ENCODE assay signal across 12 cellular contexts in genomic region chr15:77029166-77030041, GRCh38. TPM values are rescaled to one million over a fixed set of nuclear protein-coding genes. Genes with fewer than 3 reads are reported as not detected.
DNase-seq lines count a peak whose midpoint lies in the region; ATAC-seq, FAIRE-seq and TF ChIP-seq lines count a peak whose summit lies in the region.
"Had no signal": no experiment of that assay in that cellular context is flagged by ENCODE, and none has a peak within 500 bp of the region (broad histone marks: within the 10 kb centered on the region; RNA-seq: fewer than 3 reads in every experiment).

No MANE protein-coding gene starts in this region.

- peaks cover 0 to 19% of the 10 kb centered on the region in 2 experiments; a peak in 2 of 5 replicates for H3K27me3 ChIP-seq in K562 (ENCODE audit: control insufficient read depth in 2 of 2, insufficient read depth in 2 of 2, low read length in 2 of 2)
- H3K27me3 ChIP-seq: gastrocnemius medialis, vagina had no signal

- H3K27ac Mint-ChIP-seq in naive thymus-derived CD8-positive, alpha-beta T cell = peak overlapping the region in 6 of 10 donors; percentile 22 to 85 (median 54)

- peak; percentile 0 to 11 for DNase-seq in stimulated activated CD4-positive, alpha-beta T cell treated with anti-CD3 and anti-CD28 coated beads, Interleukin-2, amount 100 ng/mL, for 24 hours
- no peak for DNase-seq in stimulated activated CD4-positive, alpha-beta T cell treated with anti-CD3 and anti-CD28 coated beads, Interleukin-4, amount 100 ng/mL, for 24 hours
- DNase-seq in K562 (ENCODE audit: extremely low read depth in 1 of 4, low spot score in 3 of 4) = peak in 3 of 4 experiments; percentile 22 to 53 (median 44)
- DNase-seq in naive thymus-derived CD8-positive, alpha-beta T cell = peak in 1 of 10 donors; percentile 37
- no peak for DNase-seq in OCI-M1 (lab: John Stamatoyannopoulos, UW)
- DNase-seq: Kasumi-1 had no signal

- H3K4me3 ChIP-seq in K562 = no peak overlapping the region

- H3K27me3 Mint-ChIP-seq in naive thymus-derived CD8-positive, alpha-beta T cell = no peaks in the 10 kb centered on the region
- H3K27me3 Mint-ChIP-seq: CD4-positive, CD25-positive, alpha-beta regulatory T cell had no signal

- 22% methylated on average over 19 of the region's 21 CpGs for WGBS in K562 (ENCODE audit: insufficient coverage, low coverage, missing lambda C conversion rate)

- POLR2A ChIA-PET in K562 (lab: Yijun Ruan, JAX) = interaction anchor here (0.6 to 0.9 kb wide), 3 partner anchors 50 to 513 kb away, joined by 3 read pairs; no protein-coding TSS in a partner anchor
- POLR2A ChIA-PET in naive thymus-derived CD8-positive, alpha-beta T cell (lab: Charles Lee) = interaction anchor here (1.7 kb wide), 1 partner anchor 12 kb away, joined by 3 read pairs; no protein-coding TSS in a partner anchor

- H3K4me2 ChIP-seq in K562 (ENCODE audit: insufficient read depth, low read length) = no peak overlapping the region

- BruUV-seq in K562 (replicated peaks; lab: Mats Ljungman, UMichigan) = no TSS peak

- H3K79me2 ChIP-seq in K562 (ENCODE audit: control insufficient read depth, insufficient read depth, low read length) = no peaks in the 10 kb centered on the region

- ATAC-seq in K562 (peak; percentile 39), GM18498 (IDR thresholded peaks at IDR 0.05; ENCODE audit: unreplicated experiment) (no peak), HG02870 (IDR thresholded peaks at IDR 0.05; ENCODE audit: unreplicated experiment) (no peak), GM19463 (IDR thresholded peaks at IDR 0.05; ENCODE audit: unreplicated experiment) (no peak)
- no peak for ATAC-seq in naive thymus-derived CD8-positive, alpha-beta T cell
- ATAC-seq: gastrocnemius medialis had no signal

- TF ChIP-seq POLR2A in K562 (conservative IDR thresholded peaks at IDR 0.05) = no peak

- intact Hi-C loops in K562 (cut with micrococcal nuclease) = loop anchor here (5.0 to 10.0 kb wide), 5 partner anchors 57 to 518 kb away; no protein-coding TSS in a partner anchor

- H3K4me1 Mint-ChIP-seq in naive thymus-derived CD8-positive, alpha-beta T cell = peaks cover 4 to 23% (median 12%) of the 10 kb centered on the region in 4 donors

- peaks cover 0 to 27% (median 0%) of the 10 kb centered on the region in 3 donors for H3K36me3 Mint-ChIP-seq in naive thymus-derived CD8-positive, alpha-beta T cell
- H3K36me3 Mint-ChIP-seq: CD4-positive, CD25-positive, alpha-beta regulatory T cell had no signal

- H4K20me1 ChIP-seq in K562 (replicated peaks; ENCODE audit: control insufficient read depth, insufficient read depth, low read length) = peaks cover 14% of the 10 kb centered on the region; the same call in 1 of the 2 replicates

- H3K36me3 ChIP-seq in K562 (ENCODE audit: control insufficient read depth, insufficient read depth, low read length) = no peaks in the 10 kb centered on the region
- H3K36me3 ChIP-seq: gastrocnemius medialis, vagina had no signal

- no peak for TF ChIP-seq EP300 in K562 (IDR thresholded peaks at IDR 0.05; ENCODE audit: low read length)

- CTCF ChIA-PET in K562 (lab: Yijun Ruan, JAX; ENCODE audit: low intra/inter-chr PET ratio) = no interaction called here

- H3K9ac ChIP-seq in K562 (ENCODE audit: insufficient read depth in 1 of 2, low read depth in 2 of 2, low read length in 2 of 2) = peak overlapping the region in 1 of 2 experiments; percentile 47; a peak in 2 of 4 replicates

- no peak overlapping the region for H3K27ac ChIP-seq in K562 (ENCODE audit: extremely low read depth, low read depth, low read length)
- H3K27ac ChIP-seq: gastrocnemius medialis, vagina had no signal

- H3K9me3 ChIP-seq in K562 (replicated peaks; ENCODE audit: control insufficient read depth, insufficient read depth, low read depth, low read length) = no peaks in the 10 kb centered on the region
- H3K9me3 ChIP-seq: gastrocnemius medialis, vagina had no signal

- no peak overlapping the region for H3K4me3 Mint-ChIP-seq in naive thymus-derived CD8-positive, alpha-beta T cell
- H3K4me3 Mint-ChIP-seq: CD4-positive, CD25-positive, alpha-beta regulatory T cell had no signal

- in situ Hi-C loops in K562 (cut with MboI) = loop anchor here (5.0 to 10.0 kb wide), 2 partner anchors 475 to 513 kb away; no protein-coding TSS in a partner anchor

- H3K4me1 ChIP-seq in K562 (replicated peaks in 1 of 2; ENCODE audit: control insufficient read depth in 2 of 2, insufficient read depth in 2 of 2, low read length in 2 of 2) = peaks cover 0 to 53% of the 10 kb centered on the region in 2 experiments; a peak in 2 of 5 replicates

- H3K9me1 ChIP-seq in K562 (ENCODE audit: control insufficient read depth, insufficient read depth, low read length) = no peaks in the 10 kb centered on the region

- no peak for FAIRE-seq in K562 (lab: Jason Lieb, UNC)

- no peak overlapping the region for H2AFZ ChIP-seq in K562 (ENCODE audit: low read depth, low read length)

- H3K9me3 Mint-ChIP-seq in naive thymus-derived CD8-positive, alpha-beta T cell = no peaks in the 10 kb centered on the region

- TF ChIP-seq CTCF in K562 (IDR thresholded peaks at IDR 0.05 in 2 of 3, conservative IDR thresholded peaks at IDR 0.05 in 1 of 3; ENCODE audit: insufficient read depth in 2 of 3, low read depth in 1 of 3, low read length in 3 of 3) = peak in 1 of 3 experiments; percentile 37; a peak in 1 of 6 replicates

- TF ChIP-seq RAD21 in K562 (CRISPR knock-in tag; conservative IDR thresholded peaks at IDR 0.05 in 1 of 2, IDR thresholded peaks at IDR 0.05 in 1 of 2) = no peak

TF ChIP-seq in K562, 482 proteins besides CTCF, POLR2A, EP300 and RAD21 (continues in another document):
- TF ChIP-seq ZNF12 (CRISPR knock-in tag; IDR thresholded peaks at IDR 0.05) = no peak
- no peak for TF ChIP-seq ZNF785 (CRISPR knock-in tag; IDR thresholded peaks at IDR 0.05)
- TF ChIP-seq ZBED1 (IDR thresholded peaks at IDR 0.05) = no peak
- no peak for TF ChIP-seq ZNF584 (CRISPR knock-in tag; IDR thresholded peaks at IDR 0.05; ENCODE audit: low read depth)
- no peak for TF ChIP-seq HINFP (tag; conservative IDR thresholded peaks at IDR 0.05; ENCODE audit: low read depth)
- TF ChIP-seq CXXC5 (CRISPR knock-in tag; IDR thresholded peaks at IDR 0.05) = no peak
- TF ChIP-seq ZNF717 (CRISPR knock-in tag; IDR thresholded peaks at IDR 0.05) = no peak
- no peak for TF ChIP-seq PPARD (CRISPR knock-in tag; IDR thresholded peaks at IDR 0.05)

RNA-seq across cellular contexts. Expression of gene PSTPIP1, which starts 34.5 kb away (rescaled TPM):
- not detected in 2 replicates for total RNA-seq in K562 (2011; cell fraction: chromatin; rRNA removed; ENCODE audit: low replicate concordance)
- not detected in 2 replicates for total RNA-seq in K562 (2011; cell fraction: nucleolus; rRNA removed)
- total RNA-seq in K562 (2011; cell fraction: nucleoplasm; rRNA removed) = not detected in 2 replicates
- total RNA-seq in K562 (2014; rRNA removed) (not detected in 2 replicates), K562 (2014; rRNA removed; fragmentation: Illumina TruSeq; extraction: Trizol) (not detected in 2 replicates), K562 (2015; rRNA removed; fragmentation: Illumina TruSeq; extraction: Trizol) (not detected in 2 replicates), K562 (2021) (0.58 TPM in 1 of 2 replicates, not detected in the other)
- polyA plus RNA-seq in K562 (2011; rRNA removed) (not detected in 2 replicates), K562 (2014; fragmentation: Illumina TruSeq; extraction: Trizol) (not detected in 2 replicates), K562 (2014; fragmentation: Nextera tagmentation; extraction: Ambion mirVana) (not detected), K562 (2014; rRNA removed) (not detected in 2 replicates)
- polyA plus RNA-seq in K562 (2011; cell fraction: cytosol; rRNA removed) = 0.12 TPM in 1 of 2 replicates, not detected in the other
- 0.11 and 0.15 TPM in 2 replicates for polyA plus RNA-seq in K562 (2011; cell fraction: nucleus; rRNA removed)
- polyA plus RNA-seq in K562 (2012) = not detected in 2 replicates
- not detected in 2 replicates for polyA minus RNA-seq in K562 (2011; rRNA and poly(A)+ RNA removed)
- polyA minus RNA-seq in K562 (2011; cell fraction: cytosol; rRNA and poly(A)+ RNA removed) = not detected in 2 replicates
- polyA minus RNA-seq in K562 (2011; cell fraction: nucleus; rRNA and poly(A)+ RNA removed) = not detected in 2 replicates
- 100 to 1,000 TPM; 118 to 124 TPM for total RNA-seq in naive thymus-derived CD8-positive, alpha-beta T cell
- 10 to 100 TPM; 34.0 to 50.6 (median 41.8) TPM for polyA plus RNA-seq in naive thymus-derived CD8-positive, alpha-beta T cell

RNA-seq across cellular contexts. Expression of gene TSPAN3, which starts 41.5 kb away (rescaled TPM):
- 90.2 and 103 TPM in 2 replicates for total RNA-seq in K562 (2011; cell fraction: chromatin; rRNA removed; ENCODE audit: low replicate concordance)
- 110 and 114 TPM in 2 replicates for total RNA-seq in K562 (2011; cell fraction: nucleolus; rRNA removed)
- 163 and 180 TPM in 2 replicates for total RNA-seq in K562 (2011; cell fraction: nucleoplasm; rRNA removed)
- total RNA-seq in K562 (2014; rRNA removed) (48.5 and 51.8 TPM in 2 replicates), K562 (2014; rRNA removed; fragmentation: Illumina TruSeq; extraction: Trizol) (71.1 and 79.7 TPM in 2 replicates), K562 (2015; rRNA removed; fragmentation: Illumina TruSeq; extraction: Trizol) (69.0 and 71.4 TPM in 2 replicates), K562 (2021) (57.8 and 67.0 TPM in 2 replicates)
- polyA plus RNA-seq in K562 (2011; rRNA removed) (116 and 144 TPM in 2 replicates), K562 (2014; fragmentation: Illumina TruSeq; extraction: Trizol) (60.7 and 72.8 TPM in 2 replicates), K562 (2014; fragmentation: Nextera tagmentation; extraction: Ambion mirVana) (10 to 100 TPM; 14.3 to 21.2 TPM), K562 (2014; rRNA removed) (66.8 and 82.4 TPM in 2 replicates)
- polyA plus RNA-seq in K562 (2011; cell fraction: cytosol; rRNA removed) = 118 and 156 TPM in 2 replicates
- polyA plus RNA-seq in K562 (2011; cell fraction: nucleus; rRNA removed) = 51.9 and 77.1 TPM in 2 replicates
- 61.0 and 74.1 TPM in 2 replicates for polyA plus RNA-seq in K562 (2012)
- polyA minus RNA-seq in K562 (2011; rRNA and poly(A)+ RNA removed) = 132 and 154 TPM in 2 replicates
- polyA minus RNA-seq in K562 (2011; cell fraction: cytosol; rRNA and poly(A)+ RNA removed) = 51.4 and 59.6 TPM in 2 replicates
- 12.3 and 25.8 TPM in 2 replicates for polyA minus RNA-seq in K562 (2011; cell fraction: nucleus; rRNA and poly(A)+ RNA removed)
- total RNA-seq in naive thymus-derived CD8-positive, alpha-beta T cell = 10 to 100 TPM; 36.6 to 36.8 TPM
- 100 to 1,000 TPM in 2 of 3 donors, 10 to 100 TPM in 1; 87.9 to 120 (median 115) TPM for polyA plus RNA-seq in naive thymus-derived CD8-positive, alpha-beta T cell

Comparison
In these comparisons a context has a peak if more than half of its experiments do, and no peak if none do; other contexts are left out.
1. DNase-seq: peak in stimulated activated CD4-positive, alpha-beta T cell treated with anti-CD3 and anti-CD28 coated beads, Interleukin-2, amount 100 ng/mL, for 24 hours (2 of 2) and K562 (3 of 4); none in stimulated activated CD4-positive, alpha-beta T cell treated with anti-CD3 and anti-CD28 coated beads, Interleukin-4, amount 100 ng/mL, for 24 hours (single experiment) and OCI-M1 (single experiment).
2. RNA of gene PSTPIP1, which starts 34.5 kb away (total RNA-seq): 118 to 124 TPM in naive thymus-derived CD8-positive, alpha-beta T cell; 0.58 TPM in K562; every median in the first group is over 10 times any median in the second.